7 cellular contexts compared by ENCODE assay signal in genomic region chr2:15687243-15687642, GRCh38.
"Had no signal": no experiment of that assay in that cellular context is flagged by ENCODE, and none has a peak within 500 bp of the region (broad histone marks: within the 10 kb centered on the region; RNA-seq: fewer than 3 reads in every experiment).

No MANE protein-coding gene starts in this region.

- H3K27ac ChIP-seq: HL-60, KMS-11 had no signal

- H3K4me3 Mint-ChIP-seq: IgD-negative memory B cell had no signal

- H3K27ac Mint-ChIP-seq: IgD-negative memory B cell had no signal

- H3K9me3 Mint-ChIP-seq: IgD-negative memory B cell had no signal

- H3K4me1 Mint-ChIP-seq: IgD-negative memory B cell had no signal

- DNase-seq: IMR-90, KBM-7, KG1 had no signal

- H3K4me3 ChIP-seq: K562 had no signal

- H3K36me3 Mint-ChIP-seq: IgD-negative memory B cell had no signal
